In the genomic region with DNA sequence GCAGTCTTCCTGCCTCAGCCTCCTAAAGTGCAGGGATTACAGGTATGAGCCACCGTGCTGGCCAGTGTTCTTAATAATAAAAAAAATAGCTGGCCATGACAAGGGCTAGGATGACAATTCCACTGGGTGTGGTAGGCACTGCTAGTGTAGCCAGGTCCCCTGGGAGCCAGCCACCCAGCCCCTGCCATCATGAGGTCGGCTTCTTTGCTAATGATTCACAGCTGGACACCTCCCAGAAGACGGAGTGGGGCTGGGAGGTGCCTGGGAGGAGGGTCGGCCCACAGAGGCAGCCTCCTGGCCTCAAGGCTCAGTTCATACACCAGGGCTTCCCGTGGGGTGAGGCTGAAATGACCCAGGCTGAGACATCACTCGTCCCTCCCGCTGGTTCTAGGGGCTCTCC, we compare ENCODE assay signal across 21 cellular contexts.
"Had no signal": no experiment of that assay in that cellular context is flagged by ENCODE, and none has a peak within 500 bp of the region (broad histone marks: within the 10 kb centered on the region; RNA-seq: fewer than 3 reads in every experiment).

No MANE protein-coding gene starts in this region.

- H3K27ac Mint-ChIP-seq: activated naive CD4-positive, alpha-beta T cell treated with anti-CD3 and anti-CD28 coated beads, Interleukin-2, amount 50 U/mL, for 72 hours; dendritic cell treated with granulocyte-macrophage colony-stimulating factor and Interleukin-4, amounts not matched to agents 40 ng/mL and 50 ng/mL, for 4 days; immature natural killer cell; nephron had no signal

- H3K9me3 ChIP-seq: adrenal gland, esophagus muscularis mucosa, tibial artery had no signal

- ATAC-seq: activated naive CD4-positive, alpha-beta T cell treated with anti-CD3 and anti-CD28 coated beads, Interleukin-2, amount 50 U/mL, for 72 hours; left cardiac atrium; stimulated activated naive CD8-positive, alpha-beta T cell treated with anti-CD3 and anti-CD28 coated beads, Interleukin-15, Interleukin-2, amounts not matched to agents 100 U/mL and 50 U/mL, for 24 hours had no signal

- H3K4me1 ChIP-seq: adrenal gland, esophagus muscularis mucosa, tibial artery had no signal

- H3K4me1 Mint-ChIP-seq: immature natural killer cell had no signal

- H3K36me3 Mint-ChIP-seq: activated naive CD4-positive, alpha-beta T cell treated with anti-CD3 and anti-CD28 coated beads, Interleukin-2, amount 50 U/mL, for 72 hours; immature natural killer cell had no signal

- DNase-seq: activated CD4-positive, alpha-beta T cell treated with anti-CD3 and anti-CD28 coated beads, Interleukin-2, amount 50 U/mL, for 1 hour; activated CD4-positive, CD25-positive, alpha-beta regulatory T cell treated with anti-CD3 and anti-CD28 coated beads, Interleukin-2, amount 50 U/mL, for 72 hours; activated CD8-positive, alpha-beta memory T cell treated with anti-CD3 and anti-CD28 coated beads, Interleukin-2, amount 50 U/mL, for 4 hours; activated effector memory CD4-positive, alpha-beta T cell treated with Interleukin-2 at 50 U/mL for 16 hours; activated T-cell treated with anti-CD3 and anti-CD28 coated beads, Interleukin-2, amount 50 U/mL, for 48 hours; adrenal gland; effector memory CD4-positive, alpha-beta T cell; immature natural killer cell; left cardiac atrium; nucleus accumbens; stimulated activated CD4-positive, alpha-beta T cell treated with anti-CD3 and anti-CD28 coated beads, Interleukin-1b, Interleukin-23, amount 100 ng/mL, for 48 hours; stimulated activated naive CD8-positive, alpha-beta T cell treated with anti-CD3 and anti-CD28 coated beads, Interleukin-15, Interleukin-2, amounts not matched to agents 100 U/mL and 50 U/mL, for 24 hours; substantia nigra; T-helper 2 cell; tibial artery had no signal

- H3K27ac ChIP-seq: adrenal gland, esophagus muscularis mucosa, tibial artery, VCaP had no signal

- H3K4me3 ChIP-seq: adrenal gland, esophagus muscularis mucosa, lung, tibial artery had no signal

- H3K36me3 ChIP-seq: adrenal gland, esophagus muscularis mucosa, tibial artery had no signal

- H3K9me3 Mint-ChIP-seq: activated naive CD4-positive, alpha-beta T cell treated with anti-CD3 and anti-CD28 coated beads, Interleukin-2, amount 50 U/mL, for 72 hours; dendritic cell treated with granulocyte-macrophage colony-stimulating factor and Interleukin-4, amounts not matched to agents 40 ng/mL and 50 ng/mL, for 4 days; nephron had no signal

- H3K4me3 Mint-ChIP-seq: dendritic cell treated with granulocyte-macrophage colony-stimulating factor and Interleukin-4, amounts not matched to agents 40 ng/mL and 50 ng/mL, for 4 days; immature natural killer cell; nephron had no signal
